8 cellular contexts compared by ENCODE assay signal in genomic region chr22:24271406-24271760, GRCh38. TPM values are rescaled to one million over a fixed set of nuclear protein-coding genes. Genes with fewer than 3 reads are reported as not detected.
A peak's percentile ranks its signal among the peaks of the same experiment; 100 is the strongest.
DNase-seq lines count a peak whose midpoint lies in the region; ATAC-seq and TF ChIP-seq lines count a peak whose summit lies in the region.

No MANE protein-coding gene starts in this region.

- no peaks in the 10 kb centered on the region for H3K9me3 Mint-ChIP-seq in activated CD4-positive, alpha-beta T cell treated with anti-CD3 and anti-CD28 coated beads for 36 hours (ENCODE audit: low read depth)

- peaks cover 7% of the 10 kb centered on the region for H3K36me3 Mint-ChIP-seq in activated CD4-positive, alpha-beta T cell treated with anti-CD3 and anti-CD28 coated beads for 36 hours (ENCODE audit: low read depth)

- intact Hi-C loops in activated CD4-positive, alpha-beta T cell treated with anti-CD3 and anti-CD28 coated beads for 36 hours (cut with DNase I, micrococcal nuclease): loop anchor here (5.0 kb wide), 5 partner anchors 131 to 259 kb away; partner anchors contain the start of genes ADORA2A (in 1 of the 2) and CABIN1 (in 1 of the 2)
- intact Hi-C loops in adrenal gland (cut with DNase I): no loop called here

- DNase-seq in activated CD4-positive, alpha-beta T cell treated with anti-CD3 and anti-CD28 coated beads for 36 hours: no peak
- DNase-seq in activated CD4-positive, alpha-beta T cell treated with anti-CD3 and anti-CD28 coated beads for 4 hours: no peak
- DNase-seq in adrenal gland: peak in 5 of 7 donors; percentile 38 to 78 (median 59)
- peak; percentile 48 for DNase-seq in kidney tubule cell (ENCODE audit: low spot score)
- DNase-seq in thoracic aorta (ENCODE audit: low spot score): no peak
- DNase-seq in activated gamma-delta T cell treated with Interleukin-2 at 50 U/mL for 16 hours: no peak
- no peak for DNase-seq in activated CD8-positive, alpha-beta memory T cell treated with anti-CD3 and anti-CD28 coated beads for 24 hours
- no peak for DNase-seq in NCI-H2081 treated with DMSO at 0.1 percent for 48 hours (lab: John Stamatoyannopoulos, UW)

- no peak for ATAC-seq in activated CD4-positive, alpha-beta T cell treated with anti-CD3 and anti-CD28 coated beads for 36 hours
- ATAC-seq in thoracic aorta (ENCODE audit: insufficient number of reproducible peaks, low FRiP score, low read depth): no peak

- peaks cover 38% of the 10 kb centered on the region for H3K4me1 Mint-ChIP-seq in activated CD4-positive, alpha-beta T cell treated with anti-CD3 and anti-CD28 coated beads for 36 hours

- H3K4me3 ChIP-seq in adrenal gland (peak overlapping the region; percentile 38 to 83 (median 72)), thoracic aorta (peak overlapping the region; percentile 83)

- H3K4me1 ChIP-seq in adrenal gland (replicated peaks in 1 of 2): peaks cover 9 to 35% of the 10 kb centered on the region in 2 donors
- peaks cover 20 to 44% of the 10 kb centered on the region in 2 donors for H3K4me1 ChIP-seq in thoracic aorta (ENCODE audit: control insufficient read depth in 1 of 2, low read depth in 2 of 2)

- TF ChIP-seq CTCF in adrenal gland (IDR thresholded peaks at IDR 0.05) (no peak), thoracic aorta (IDR thresholded peaks at IDR 0.05) (no peak)

- no peak for TF ChIP-seq POLR2A in adrenal gland (IDR thresholded peaks at IDR 0.05)

- H3K4me3 Mint-ChIP-seq in activated CD4-positive, alpha-beta T cell treated with anti-CD3 and anti-CD28 coated beads for 36 hours: peak overlapping the region; percentile 78

- H3K27me3 ChIP-seq in adrenal gland (no peaks in the 10 kb centered on the region), thoracic aorta (replicated peaks; ENCODE audit: insufficient read depth) (no peaks in the 10 kb centered on the region)

- no peaks in the 10 kb centered on the region for H3K27me3 Mint-ChIP-seq in activated CD4-positive, alpha-beta T cell treated with anti-CD3 and anti-CD28 coated beads for 36 hours

- 0 to 1% (median 1%) methylated on average over 10 to 22 of the region's 22 CpGs for WGBS in adrenal gland, 4 donors

- H3K9me3 ChIP-seq in adrenal gland (replicated peaks in 1 of 3) (no peaks in the 10 kb centered on the region), thoracic aorta (no peaks in the 10 kb centered on the region)

- H3K36me3 ChIP-seq in adrenal gland (replicated peaks in 1 of 2) (no peaks in the 10 kb centered on the region), thoracic aorta (no peaks in the 10 kb centered on the region)

- CTCF ChIA-PET in activated CD4-positive, alpha-beta T cell treated with anti-CD3 and anti-CD28 coated beads for 36 hours (lab: Charles Lee): interaction anchor here (0.6 to 2.9 kb wide), 3 partner anchors 14 to 256 kb away, joined by 3 to 9 read pairs (median 3); no protein-coding TSS in a partner anchor

- peak overlapping the region; percentile 76 to 95 (median 93) for H3K27ac ChIP-seq in adrenal gland
- peak overlapping the region; percentile 90 to 97 for H3K27ac ChIP-seq in thoracic aorta

- POLR2A ChIA-PET in activated CD4-positive, alpha-beta T cell treated with anti-CD3 and anti-CD28 coated beads for 36 hours (lab: Charles Lee): interaction anchor here (0.6 kb wide), 1 partner anchor 209 kb away, joined by 4 read pairs; no protein-coding TSS in a partner anchor

- peak overlapping the region; percentile 74 for H3K27ac Mint-ChIP-seq in activated CD4-positive, alpha-beta T cell treated with anti-CD3 and anti-CD28 coated beads for 36 hours

RNA-seq across cellular contexts. Expression of gene SPECC1L, which starts 0.8 kb away (rescaled TPM):
- total RNA-seq in activated CD4-positive, alpha-beta T cell treated with anti-CD3 and anti-CD28 coated beads for 36 hours: 10 to 100 TPM; 31.5 to 38.2 TPM
- total RNA-seq in adrenal gland: 100 to 1,000 TPM in 1 of 8 donors, 10 to 100 TPM in 7; 35.6 to 121 (median 60.1) TPM
- 10 to 100 TPM in 2 of 3 donors, 1 to 10 TPM in 1; 7.2 to 39.3 (median 11.6) TPM for polyA plus RNA-seq in adrenal gland
- total RNA-seq in thoracic aorta: 10 to 100 TPM; 49.4 to 50.0 TPM

RNA-seq across cellular contexts. Expression of gene GGT5, which starts 26.5 kb away (rescaled TPM):
- total RNA-seq in activated CD4-positive, alpha-beta T cell treated with anti-CD3 and anti-CD28 coated beads for 36 hours: under 1 TPM in 1 of 2 experiments, not detected in 1; 0.04 TPM
- 100 to 1,000 TPM in 2 of 8 donors, 10 to 100 TPM in 6; 43.4 to 149 (median 78.5) TPM for total RNA-seq in adrenal gland
- 100 to 1,000 TPM in 2 of 3 donors, 10 to 100 TPM in 1; 57.9 to 116 (median 115) TPM for polyA plus RNA-seq in adrenal gland
- 100 to 1,000 TPM in 1 of 2 donors, 10 to 100 TPM in 1; 81.3 to 175 TPM for total RNA-seq in thoracic aorta

Comparison
In these comparisons a context has a peak if more than half of its experiments do, and no peak if none do; other contexts are left out.
1. DNase-seq: peak in adrenal gland (5 of 7) and kidney tubule cell (single experiment); none in activated CD4-positive, alpha-beta T cell treated with anti-CD3 and anti-CD28 coated beads for 36 hours (single experiment), activated CD4-positive, alpha-beta T cell treated with anti-CD3 and anti-CD28 coated beads for 4 hours (0 of 2), thoracic aorta (single experiment), activated gamma-delta T cell treated with Interleukin-2 at 50 U/mL for 16 hours (single experiment), activated CD8-positive, alpha-beta memory T cell treated with anti-CD3 and anti-CD28 coated beads for 24 hours (single experiment) and NCI-H2081 treated with DMSO at 0.1 percent for 48 hours (single experiment).
2. RNA of gene GGT5, which starts 26.5 kb away (total RNA-seq): 81.3 to 175 TPM in thoracic aorta and 43.4 to 149 TPM in adrenal gland; 0.04 TPM in activated CD4-positive, alpha-beta T cell treated with anti-CD3 and anti-CD28 coated beads for 36 hours; every median in the first group is over 10 times any median in the second.
3. intact Hi-C loops: an anchor here in activated CD4-positive, alpha-beta T cell treated with anti-CD3 and anti-CD28 coated beads for 36 hours (5.0 kb wide); none called in adrenal gland.